ENCODE assay signal across 8 cellular contexts in the genomic region with DNA sequence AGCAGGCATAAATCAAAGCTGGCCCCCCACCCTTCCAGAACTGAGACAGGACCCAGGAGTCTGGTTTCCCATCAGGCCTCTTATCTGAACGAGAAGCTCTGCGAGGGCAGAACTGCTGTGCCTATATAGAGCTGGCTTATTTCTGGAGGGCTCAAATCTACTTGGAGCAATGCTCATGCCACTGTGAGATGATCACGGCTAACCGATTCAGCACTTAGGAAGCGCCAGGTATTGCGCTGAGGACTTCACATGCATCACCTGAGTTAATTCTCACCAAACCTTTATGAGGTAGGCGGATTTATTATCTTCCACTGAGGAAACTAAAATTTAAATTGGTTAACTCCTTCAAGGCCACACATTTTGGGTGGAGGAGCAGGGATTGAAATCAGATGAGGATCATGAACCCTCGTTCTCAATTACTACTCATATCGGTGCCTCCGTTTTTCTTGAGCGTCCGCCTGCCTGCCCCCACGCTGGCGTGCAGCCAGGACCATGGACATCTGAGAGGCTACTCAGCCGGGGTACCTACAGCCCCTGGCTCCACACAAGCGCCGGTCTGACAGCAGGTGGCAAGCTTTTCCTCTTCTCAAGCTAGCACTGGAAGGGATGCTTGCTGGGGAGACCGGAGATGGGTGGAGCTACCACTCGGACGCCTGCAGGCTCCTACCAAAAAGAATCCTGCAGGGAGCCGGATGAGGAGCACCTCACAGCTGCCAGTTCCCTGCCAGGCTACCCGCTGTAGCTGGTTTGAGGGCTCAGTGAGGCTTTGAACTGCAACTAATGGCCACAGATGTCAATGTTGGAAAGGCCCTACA. TPM values are rescaled to one million over a fixed set of nuclear protein-coding genes. Genes with fewer than 3 reads are reported as not detected.
DNase-seq lines count a peak whose midpoint lies in the region; ATAC-seq lines count a peak whose summit lies in the region.

No MANE protein-coding gene starts in this region.

- WGBS in HUES64: 30% methylated on average over 22 of the region's 22 CpGs

- no peak for ATAC-seq in HG03442 (IDR thresholded peaks at IDR 0.05; ENCODE audit: unreplicated experiment)

- peak overlapping the region; percentile 100 for H3K9ac ChIP-seq in HUES64 (ENCODE audit: low read depth, low read length)

- H3K36me3 ChIP-seq in HUES64 (ENCODE audit: insufficient read depth, low read length): peaks cover 11% of the 10 kb centered on the region

- no peaks in the 10 kb centered on the region for H3K27me3 ChIP-seq in HUES64 (ENCODE audit: insufficient read depth, low read length)

- peak overlapping the region; percentile 99 for H3K27ac ChIP-seq in HUES64 (ENCODE audit: low read depth, low read length)

- DNase-seq in Daoy (ENCODE audit: low read depth) (peak; percentile 75), NOMO-1 treated with dmso at 0.1 percent for 144 hours (lab: John Stamatoyannopoulos, UW; ENCODE audit: unreplicated experiment) (peak; percentile 49), activated T-cell treated with anti-CD3 and anti-CD28 coated beads for 1 hour (ENCODE audit: low read depth) (peak; percentile 27), epidermal melanocyte (ENCODE audit: insufficient read length, low spot score) (peak; percentile 69), middle frontal gyrus (ENCODE audit: extremely low spot score, low spot score) (peak; percentile 46)
- DNase-seq in stimulated activated CD8-positive, alpha-beta memory T cell treated with anti-CD3 and anti-CD28 coated beads, Interleukin-7, amount 100 ng/mL, for 1 hour (ENCODE audit: low read depth in 2 of 2): peak; percentile 20 to 29

- no peaks in the 10 kb centered on the region for H3K9me3 ChIP-seq in HUES64 (ENCODE audit: insufficient read depth, low read depth, low read length)

- peaks cover 21% of the 10 kb centered on the region for H3K4me1 ChIP-seq in HUES64 (ENCODE audit: insufficient read depth, low read length)

- H3K4me3 ChIP-seq in HUES64 (ENCODE audit: low read length): peak overlapping the region; percentile 100

RNA-seq across cellular contexts. Expression of gene PCIF1, which starts 1.0 kb away (rescaled TPM):
- total RNA-seq in Daoy (2014; rRNA removed; shearing (Covaris generic)): 2.7 and 3.6 TPM in 2 replicates
- polyA plus RNA-seq in HUES64 (2013, experiment 1 of 2): 22.1 TPM
- polyA plus RNA-seq in HUES64 (2013, experiment 2 of 2): 25.8 TPM

RNA-seq across cellular contexts. Expression of gene PLTP, which starts 21.5 kb away (rescaled TPM):
- 0.30 and 0.80 TPM in 2 replicates for total RNA-seq in Daoy (2014; rRNA removed; shearing (Covaris generic))
- 86.4 TPM for polyA plus RNA-seq in HUES64 (2013, experiment 1 of 2)
- 97.3 TPM for polyA plus RNA-seq in HUES64 (2013, experiment 2 of 2)

RNA-seq across cellular contexts. Expression of gene ZNF335, which starts 38.6 kb away (rescaled TPM):
- total RNA-seq in Daoy (2014; rRNA removed; shearing (Covaris generic)): 9.5 and 12.1 TPM in 2 replicates
- polyA plus RNA-seq in HUES64 (2013, experiment 1 of 2): 10.5 TPM
- polyA plus RNA-seq in HUES64 (2013, experiment 2 of 2): 9.1 TPM

RNA-seq across cellular contexts. Expression of gene CTSA, which starts 42.3 kb away (rescaled TPM):
- 25.4 and 34.7 TPM in 2 replicates for total RNA-seq in Daoy (2014; rRNA removed; shearing (Covaris generic))
- polyA plus RNA-seq in HUES64 (2013, experiment 1 of 2): 40.1 TPM
- polyA plus RNA-seq in HUES64 (2013, experiment 2 of 2): 34.3 TPM

RNA-seq across cellular contexts. Expression of gene NEURL2, which starts 42.4 kb away (rescaled TPM):
- 0.42 and 2.3 TPM in 2 replicates for total RNA-seq in Daoy (2014; rRNA removed; shearing (Covaris generic))
- polyA plus RNA-seq in HUES64 (2013, experiment 1 of 2): 2.5 TPM
- 2.2 TPM for polyA plus RNA-seq in HUES64 (2013, experiment 2 of 2)

Comparison
In these comparisons a context has a peak if more than half of its experiments do, and no peak if none do; other contexts are left out.
1. DNase-seq: peak in every context shown above with its lines; median percentile 75 in Daoy; 69 in epidermal melanocyte; 49 in NOMO-1 treated with dmso at 0.1 percent for 144 hours; 46 in middle frontal gyrus; 27 in activated T-cell treated with anti-CD3 and anti-CD28 coated beads for 1 hour; 24 in stimulated activated CD8-positive, alpha-beta memory T cell treated with anti-CD3 and anti-CD28 coated beads, Interleukin-7, amount 100 ng/mL, for 1 hour.